ENCODE assay signal across 24 cellular contexts in the genomic region with DNA sequence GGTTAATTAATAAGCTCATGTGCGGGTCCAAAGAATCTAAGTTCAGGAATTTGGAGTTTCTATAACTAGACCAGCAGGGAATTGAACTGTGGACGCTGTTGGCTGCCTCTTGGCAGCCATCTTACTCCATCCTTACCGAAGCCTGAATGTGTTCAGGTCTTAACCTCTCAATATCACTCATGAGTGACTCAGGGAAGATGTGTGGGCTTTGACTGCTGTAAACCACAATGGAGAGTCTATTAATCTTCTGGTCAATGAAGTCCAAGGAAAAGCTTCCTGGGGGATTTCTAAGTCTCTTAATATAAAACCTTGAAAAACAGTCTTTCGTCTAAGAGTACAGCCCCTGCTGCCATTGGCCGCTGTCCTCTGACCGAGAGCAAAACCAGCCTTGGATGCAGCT.
"Had no signal": no experiment of that assay in that cellular context is flagged by ENCODE, and none has a peak within 500 bp of the region (broad histone marks: within the 10 kb centered on the region; RNA-seq: fewer than 3 reads in every experiment).

No MANE protein-coding gene starts in this region.

- H3K36me3 ChIP-seq: breast epithelium, MG63, SJSA1 had no signal

- H3K4me3 ChIP-seq: breast epithelium, MG63, SJSA1 had no signal

- H3K9me3 ChIP-seq: SJSA1 had no signal

- H3K27me3 ChIP-seq: breast epithelium, MG63, SJSA1 had no signal

- H3K27ac ChIP-seq: breast epithelium, SJSA1 had no signal

- H3K4me1 ChIP-seq: breast epithelium, SJSA1 had no signal

- DNase-seq: activated CD4-positive, alpha-beta T cell treated with anti-CD3 and anti-CD28 coated beads for 48 hours; activated CD4-positive, alpha-beta T cell treated with anti-CD3 and anti-CD28 coated beads, Interleukin-2, amount 50 U/mL, for 48 hours; activated CD8-positive, alpha-beta memory T cell treated with anti-CD3 and anti-CD28 coated beads, Interleukin-2, amount 10 ng/mL, durations not matched to agents 7 days and 5 days; activated effector memory CD4-positive, alpha-beta T cell treated with Interleukin-2 at 50 U/mL for 16 hours; activated naive CD4-positive, alpha-beta T cell treated with anti-CD3 and anti-CD28 coated beads for 36 hours; activated T-cell treated with anti-CD3 and anti-CD28 coated beads, Interleukin-2, amount 50 U/mL, for 24 hours; caudate nucleus; KG1; MG63; NCI-H1105; NCI-H1436; NCI-H1694 treated with DMSO at 0.1 percent for 48 hours; NCI-H2029 treated with DMSO at 0.1 percent for 48 hours; NCI-H345; NCI-H510A; NCI-H526 treated with DMSO at 0.1 percent for 48 hours; NK-92 treated with Interleukin-12 subunit alpha and Interleukin-12 subunit beta, amount 100 ng/mL, for 24 hours; OCI-M1; SHP77 had no signal

- ATAC-seq: activated CD4-positive, CD25-positive, alpha-beta regulatory T cell treated with anti-CD3 and anti-CD28 coated beads, Interleukin-2, amount 50 U/mL, for 24 hours; activated CD8-positive, alpha-beta memory T cell treated with anti-CD3 and anti-CD28 coated beads, Interleukin-2, amount 10 ng/mL, durations not matched to agents 7 days and 5 days; Panc1; SK-N-SH treated with all-trans-retinoic acid at 6 μM for 48 hours had no signal
